In genomic region chr6:142885182-142885867, GRCh38 we compare ENCODE assay signal across 8 cellular contexts. TPM values are rescaled to one million over a fixed set of nuclear protein-coding genes. Genes with fewer than 3 reads are reported as not detected.
DNase-seq lines count a peak whose midpoint lies in the region; ATAC-seq lines count a peak whose summit lies in the region.

No MANE protein-coding gene starts in this region.

- ATAC-seq in GM21423 (IDR thresholded peaks at IDR 0.05; ENCODE audit: unreplicated experiment) = peak; percentile 79
- peak; percentile 70 for ATAC-seq in left colon
- peak; percentile 91 to 93 for ATAC-seq in stimulated activated naive B cell treated with anti-CD40 and anti-IgM and Interleukin-4, amounts not matched to agents 10 μg/mL and 1 μg/mL and 100 μg/mL, for 72 hours (replicated peaks)

- no peaks in the 10 kb centered on the region for H3K9me3 Mint-ChIP-seq in stimulated activated naive B cell treated with anti-CD40 and anti-IgM and Interleukin-4, amounts not matched to agents 10 μg/mL and 1 μg/mL and 100 μg/mL, for 72 hours

- peaks cover 35 to 74% of the 10 kb centered on the region in 2 donors for H3K4me1 Mint-ChIP-seq in stimulated activated naive B cell treated with anti-CD40 and anti-IgM and Interleukin-4, amounts not matched to agents 10 μg/mL and 1 μg/mL and 100 μg/mL, for 72 hours

- DNase-seq in EH (ENCODE audit: low read depth) = peak; percentile 97
- peak; percentile 79 for DNase-seq in HPDE6-E6E7 (ENCODE audit: extremely low spot score)
- DNase-seq in T-helper 2 cell = peak in 4 of 5 experiments; percentile 14 to 90 (median 54)
- peak; percentile 82 for DNase-seq in cerebellar cortex (ENCODE audit: low spot score)
- DNase-seq in left colon = peak in 1 of 2 donors; percentile 9
- peak; percentile 59 for DNase-seq in stimulated activated naive B cell treated with anti-CD40 and anti-IgM and Interleukin-4, amounts not matched to agents 10 μg/mL and 1 μg/mL and 100 μg/mL, for 72 hours
- no peak for DNase-seq in inferior parietal cortex (ENCODE audit: extremely low spot score)

- H3K27ac Mint-ChIP-seq in stimulated activated naive B cell treated with anti-CD40 and anti-IgM and Interleukin-4, amounts not matched to agents 10 μg/mL and 1 μg/mL and 100 μg/mL, for 72 hours = peak overlapping the region; percentile 99

- peaks cover 5 to 12% of the 10 kb centered on the region in 2 donors for H3K36me3 Mint-ChIP-seq in stimulated activated naive B cell treated with anti-CD40 and anti-IgM and Interleukin-4, amounts not matched to agents 10 μg/mL and 1 μg/mL and 100 μg/mL, for 72 hours

- intact Hi-C loops in left colon (cut with DNase I, micrococcal nuclease) = loop anchor here in 1 of 2 donors (10.0 kb wide), 1 partner anchor 191 kb away; no protein-coding TSS in a partner anchor

- H3K4me3 Mint-ChIP-seq in stimulated activated naive B cell treated with anti-CD40 and anti-IgM and Interleukin-4, amounts not matched to agents 10 μg/mL and 1 μg/mL and 100 μg/mL, for 72 hours = peak overlapping the region; percentile 88 to 98

- no peaks in the 10 kb centered on the region for H3K27me3 Mint-ChIP-seq in stimulated activated naive B cell treated with anti-CD40 and anti-IgM and Interleukin-4, amounts not matched to agents 10 μg/mL and 1 μg/mL and 100 μg/mL, for 72 hours

RNA-seq across cellular contexts. Expression of gene HIVEP2, which starts 59.7 kb away (rescaled TPM):
- 10 to 100 TPM in 1 of 2 donors, 1 to 10 TPM in 1; 9.2 to 10.1 TPM for total RNA-seq in left colon
